ENCODE assay signal across 24 cellular contexts in the genomic region with DNA sequence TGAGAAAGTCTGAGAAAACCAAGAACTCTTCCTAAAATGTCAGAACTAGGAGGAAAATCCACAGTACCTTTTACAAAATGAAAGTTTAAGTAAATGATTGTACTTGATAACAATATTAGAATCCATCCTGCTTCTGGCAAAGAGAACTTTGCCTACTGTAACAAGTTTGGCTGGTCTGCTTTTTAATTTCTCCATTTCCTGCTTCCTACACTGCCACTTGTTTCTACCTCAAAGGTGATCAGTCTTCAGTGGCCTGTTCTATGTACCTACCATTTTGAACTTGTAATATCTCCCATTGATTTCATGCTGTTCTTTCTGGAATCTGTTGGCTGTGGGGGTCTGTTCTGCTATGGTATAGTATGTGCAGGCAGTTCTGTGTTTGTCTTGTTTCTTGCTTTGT. TPM values are rescaled to one million over a fixed set of nuclear protein-coding genes. Genes with fewer than 3 reads are reported as not detected.
A peak's percentile ranks its signal among the peaks of the same experiment; 100 is the strongest.
DNase-seq lines count a peak whose midpoint lies in the region; ATAC-seq, FAIRE-seq and TF ChIP-seq lines count a peak whose summit lies in the region.
"Had no signal": no experiment of that assay in that cellular context is flagged by ENCODE, and none has a peak within 500 bp of the region (broad histone marks: within the 10 kb centered on the region; RNA-seq: fewer than 3 reads in every experiment).

No MANE protein-coding gene starts in this region.

- no peaks in the 10 kb centered on the region for H3K36me3 ChIP-seq in mammary epithelial cell (ENCODE audit: insufficient read depth, low read length)
- no peaks in the 10 kb centered on the region for H3K36me3 ChIP-seq in neural progenitor cell
- H3K36me3 ChIP-seq: MG63 had no signal

- no peaks in the 10 kb centered on the region for H3F3A ChIP-seq in neural progenitor cell (ENCODE audit: low read depth)

- H3K4me3 ChIP-seq in mammary epithelial cell (replicated peaks in 1 of 3; ENCODE audit: insufficient read depth in 1 of 3, low read depth in 2 of 3, low read length in 3 of 3) (no peak overlapping the region), neural progenitor cell (no peak overlapping the region)
- H3K4me3 ChIP-seq: K562, MG63 had no signal

- no peak overlapping the region for H3K9ac ChIP-seq in mammary epithelial cell (ENCODE audit: insufficient read depth, low read length)
- no peak overlapping the region for H3K9ac ChIP-seq in neural progenitor cell

- H3K4me1 ChIP-seq in mammary epithelial cell (ENCODE audit: insufficient read depth, low read length) (no peaks in the 10 kb centered on the region), neural progenitor cell (no peaks in the 10 kb centered on the region)

- intact Hi-C loops in mammary epithelial cell (cut with micrococcal nuclease), result no loop called here
- intact Hi-C loops in MCF 10A (cut with micrococcal nuclease), result no loop called here

- no peak for TF ChIP-seq CTCF in mammary epithelial cell (conservative IDR thresholded peaks at IDR 0.05 in 1 of 2, IDR thresholded peaks at IDR 0.05 in 1 of 2; ENCODE audit: extremely low read depth in 1 of 2, insufficient read depth in 1 of 2, low read depth in 1 of 2, low read length in 2 of 2)
- no peak for TF ChIP-seq CTCF in MCF 10A (IDR thresholded peaks at IDR 0.05; ENCODE audit: unreplicated experiment)
- TF ChIP-seq CTCF in neural progenitor cell (IDR thresholded peaks at IDR 0.05), result no peak

- dilution Hi-C loops in mammary epithelial cell (cut with HindIII; ENCODE audit: low sequenced_read_pairs), result no loop called here

- no peaks in the 10 kb centered on the region for H3K79me2 ChIP-seq in mammary epithelial cell (ENCODE audit: insufficient read depth, low read length)
- H3K79me2 ChIP-seq in neural progenitor cell (ENCODE audit: low read depth), result no peaks in the 10 kb centered on the region

- POLR2A ChIA-PET in MCF 10A (lab: Yijun Ruan, JAX), result no interaction called here

- no TSS peak for BruUV-seq in mammary epithelial cell (replicated peaks; lab: Mats Ljungman, UMichigan)
- BruUV-seq in MCF 10A (replicated peaks; lab: Mats Ljungman, UMichigan), result no TSS peak

- DNase-seq in mammary epithelial cell (no peak), MCF 10A (ENCODE audit: unreplicated experiment) (no peak), neural progenitor cell (ENCODE audit: low spot score) (no peak), 8988T (no peak), GM19239 (ENCODE audit: insufficient read length, low spot score) (no peak)
- DNase-seq: DMS153; DND-41; HCEC 1CT; Kasumi-1; MG63; NCI-H1105 treated with DMSO at 0.1 percent for 48 hours; NCI-H2029; NCI-H446 treated with DMSO at 0.1 percent for 48 hours; NCI-H526; NCI-H82; NK-92 treated with Interleukin-12 subunit alpha and Interleukin-12 subunit beta, amount 100 ng/mL, for 24 hours; SHP77 treated with DMSO at 0.1 percent for 48 hours had no signal

- no peak for FAIRE-seq in GM19239 (lab: Jason Lieb, UNC)
- FAIRE-seq: GM12892, H1, K562 had no signal

- H3K27me3 Mint-ChIP-seq in MCF 10A (ENCODE audit: insufficient read depth, unreplicated experiment) (no peaks in the 10 kb centered on the region), neural progenitor cell (ENCODE audit: insufficient read depth, low read depth) (no peaks in the 10 kb centered on the region)

- H3K27ac ChIP-seq in mammary epithelial cell (ENCODE audit: insufficient read depth, low read depth, low read length) (no peak overlapping the region), neural progenitor cell (no peak overlapping the region)
- H3K27ac ChIP-seq: 22Rv1 had no signal

- peak; percentile 42 for ATAC-seq in esophagus mucosa
- ATAC-seq in HG02642 (IDR thresholded peaks at IDR 0.05; ENCODE audit: poor library complexity, unreplicated experiment), result no peak
- ATAC-seq: K562, Panc1 had no signal

- CTCF ChIA-PET in mammary epithelial cell (lab: Charles Lee; ENCODE audit: low non-redundant PET) (no interaction called here), MCF 10A (lab: Yijun Ruan, JAX) (interaction anchor here (0.7 kb wide), 1 partner anchor 158 kb away, joined by 4 read pairs; no protein-coding TSS in a partner anchor)

- H4K20me1 ChIP-seq in mammary epithelial cell (ENCODE audit: insufficient read depth, low read length) (no peaks in the 10 kb centered on the region), neural progenitor cell (ENCODE audit: low read depth) (no peaks in the 10 kb centered on the region)

- no peaks in the 10 kb centered on the region for H3K36me3 Mint-ChIP-seq in MCF 10A (ENCODE audit: insufficient read depth, unreplicated experiment)
- H3K36me3 Mint-ChIP-seq in neural progenitor cell, result no peaks in the 10 kb centered on the region

- H3K9me3 ChIP-seq in mammary epithelial cell (replicated peaks; ENCODE audit: insufficient read depth, low read length) (no peaks in the 10 kb centered on the region), neural progenitor cell (ENCODE audit: low read depth) (no peaks in the 10 kb centered on the region)
- H3K9me3 ChIP-seq: MG63 had no signal

- H3K4me3 Mint-ChIP-seq in MCF 10A (ENCODE audit: unreplicated experiment), result no peak overlapping the region
- H3K4me3 Mint-ChIP-seq in neural progenitor cell, result no peak overlapping the region

- H2AFZ ChIP-seq in mammary epithelial cell (ENCODE audit: low read depth, low read length), result peak overlapping the region; percentile 17
- H2AFZ ChIP-seq in neural progenitor cell (replicated peaks), result peak overlapping the region; percentile 3

- no peaks in the 10 kb centered on the region for H3K4me1 Mint-ChIP-seq in MCF 10A (ENCODE audit: insufficient read depth, unreplicated experiment)
- no peaks in the 10 kb centered on the region for H3K4me1 Mint-ChIP-seq in neural progenitor cell

- H3K9me3 Mint-ChIP-seq in MCF 10A (ENCODE audit: unreplicated experiment) (peaks cover 1% of the 10 kb centered on the region), neural progenitor cell (no peaks in the 10 kb centered on the region)

- in situ Hi-C loops in mammary epithelial cell (cut with MboI; ENCODE audit: low sequenced_read_pairs in 2 of 2), result no loop called here

- H3K27ac Mint-ChIP-seq in MCF 10A (ENCODE audit: low read depth, unreplicated experiment) (no peak overlapping the region), neural progenitor cell (no peak overlapping the region)

- H3K27me3 ChIP-seq in mammary epithelial cell (ENCODE audit: insufficient read depth, low read length) (no peaks in the 10 kb centered on the region), neural progenitor cell (no peaks in the 10 kb centered on the region)
- H3K27me3 ChIP-seq: MG63 had no signal

- H3K4me2 ChIP-seq in mammary epithelial cell (ENCODE audit: insufficient read depth, low read depth, low read length), result no peak overlapping the region
- no peak overlapping the region for H3K4me2 ChIP-seq in neural progenitor cell

RNA-seq across cellular contexts. Expression of gene CAPZA2, which starts 32.9 kb away (rescaled TPM):
- total RNA-seq in mammary epithelial cell (100 to 1,000 TPM; 101 to 152 TPM), MCF 10A (2022) (173 and 210 TPM in 2 replicates), esophagus mucosa (115 TPM), neural progenitor cell (ENCODE audit: low replicate concordance) (102 and 210 TPM in 2 replicates)
- 50.5 TPM for polyA plus RNA-seq in mammary epithelial cell
- polyA minus RNA-seq in mammary epithelial cell, result 46.5 TPM
